In genomic region chr2:69915050-69915945, GRCh38 we compare ENCODE assay signal across 8 cellular contexts. TPM values are rescaled to one million over a fixed set of nuclear protein-coding genes. Genes with fewer than 3 reads are reported as not detected.
DNase-seq lines count a peak whose midpoint lies in the region; ATAC-seq and TF ChIP-seq lines count a peak whose summit lies in the region.

TSS of gene MXD1 (plus strand) at chr2:69915109. CDS start at chr2:69915331, 222 bp downstream.

- H3K27me3 Mint-ChIP-seq in effector memory CD8-positive, alpha-beta T cell: no peaks in the 10 kb centered on the region

- H3K27ac ChIP-seq in BLaER1 treated with 17β-estradiol and CSF1 and Interleukin-3, amounts not matched to agents 10 nM and 100 nM: peak within 1 kb of the TSS; percentile 86 to 96 (median 91)
- H3K27ac ChIP-seq in SK-N-SH (ENCODE audit: low read depth in 2 of 2, low read length in 1 of 2): peak within 1 kb of the TSS; percentile 88 to 93
- peak within 1 kb of the TSS; percentile 97 to 98 for H3K27ac ChIP-seq in uterus

- H3K9me3 ChIP-seq in BLaER1 treated with 17β-estradiol and CSF1 and Interleukin-3, amounts not matched to agents 10 nM and 100 nM (replicated peaks in 1 of 11): no peaks in the 10 kb centered on the region
- H3K9me3 ChIP-seq in SK-N-SH (no peaks in the 10 kb centered on the region), mononuclear cell (ENCODE audit: low read depth, low read length) (no peaks in the 10 kb centered on the region), uterus (no peaks in the 10 kb centered on the region)

- peak within 1 kb of the TSS; percentile 87 to 93 for H3K27ac Mint-ChIP-seq in effector memory CD8-positive, alpha-beta T cell

- H3K36me3 ChIP-seq in BLaER1 treated with 17β-estradiol and CSF1 and Interleukin-3, amounts not matched to agents 10 nM and 100 nM: peaks cover 0 to 64% (median 20%) of the 10 kb centered on the region in 11 experiments; a peak in 15 of 22 replicates
- H3K36me3 ChIP-seq in SK-N-SH (replicated peaks in 1 of 2; ENCODE audit: control insufficient read depth in 1 of 2, insufficient read depth in 2 of 2, low read length in 1 of 2) (peaks cover 10 to 28% of the 10 kb centered on the region in 2 experiments), uterus (no peaks in the 10 kb centered on the region)

- DNase-seq in SK-N-SH (peak; percentile 56), uterus (no peak)
- no peak for DNase-seq in effector memory CD8-positive, alpha-beta T cell

- peaks cover 0 to 54% (median 11%) of the 10 kb centered on the region in 11 experiments; a peak in 16 of 22 replicates for H4K20me1 ChIP-seq in BLaER1 treated with 17β-estradiol and CSF1 and Interleukin-3, amounts not matched to agents 10 nM and 100 nM
- H4K20me1 ChIP-seq in SK-N-SH (ENCODE audit: insufficient read depth): no peaks in the 10 kb centered on the region

- ATAC-seq in effector memory CD8-positive, alpha-beta T cell (replicated peaks): no peak
- ATAC-seq in GM21723 (IDR thresholded peaks at IDR 0.05; ENCODE audit: unreplicated experiment) (no peak), GM18502 (IDR thresholded peaks at IDR 0.05; ENCODE audit: poor library complexity, unreplicated experiment) (no peak)

- peaks cover 33% of the 10 kb centered on the region for H3F3A ChIP-seq in SK-N-SH (replicated peaks; ENCODE audit: insufficient read depth)

- TF ChIP-seq EP300 in SK-N-SH (IDR thresholded peaks at IDR 0.05; ENCODE audit: borderline replicate concordance in 1 of 2, low read depth in 1 of 2, low read length in 1 of 2): no peak

- peak within 1 kb of the TSS; percentile 85 to 86 for H3K4me3 Mint-ChIP-seq in effector memory CD8-positive, alpha-beta T cell

- H2AFZ ChIP-seq in SK-N-SH (ENCODE audit: low read depth): peak within 1 kb of the TSS; percentile 68

- CTCF ChIA-PET in SK-N-SH (lab: Yijun Ruan, JAX): interaction anchor here (1.0 to 7.2 kb wide), 8 partner anchors 21 to 334 kb away, joined by 3 to 74 read pairs (median 8); no protein-coding TSS in a partner anchor

- intact Hi-C loops in uterus (cut with DNase I; ENCODE audit: low total_unique reads): loop anchor here (10.0 kb wide), 1 partner anchor 150 kb away; no protein-coding TSS in a partner anchor

- peaks cover 14 to 53% (median 18%) of the 10 kb centered on the region in 10 experiments for H3K4me1 ChIP-seq in BLaER1 treated with 17β-estradiol and CSF1 and Interleukin-3, amounts not matched to agents 10 nM and 100 nM
- H3K4me1 ChIP-seq in SK-N-SH (ENCODE audit: control insufficient read depth in 1 of 2, insufficient read depth in 2 of 2, low read depth in 1 of 2, low read length in 1 of 2) (peaks cover 2 to 7% of the 10 kb centered on the region in 2 experiments; a peak in 3 of 4 replicates), mononuclear cell (ENCODE audit: insufficient read depth, low read length) (peaks cover 37% of the 10 kb centered on the region), uterus (no peaks in the 10 kb centered on the region)

- no peaks in the 10 kb centered on the region for H3K9me3 Mint-ChIP-seq in effector memory CD8-positive, alpha-beta T cell

- TF ChIP-seq POLR2A in GM19193 (IDR thresholded peaks at IDR 0.05; ENCODE audit: extremely low read depth, insufficient read depth, insufficient read length) (peak; percentile 86), uterus (IDR thresholded peaks at IDR 0.05) (peak; percentile 84 to 93)

- peak within 1 kb of the TSS; percentile 86 to 100 (median 98) for H3K4me2 ChIP-seq in BLaER1 treated with 17β-estradiol and CSF1 and Interleukin-3, amounts not matched to agents 10 nM and 100 nM
- peak within 1 kb of the TSS; percentile 91 for H3K4me2 ChIP-seq in SK-N-SH

- 2% methylated on average over 10 of the region's 76 CpGs for WGBS in SK-N-SH (ENCODE audit: low lambda C conversion rate)

- H3K4me1 Mint-ChIP-seq in effector memory CD8-positive, alpha-beta T cell (ENCODE audit: low read depth in 2 of 2): peaks cover 11 to 14% of the 10 kb centered on the region in 2 donors

- TF ChIP-seq RAD21 in SK-N-SH (IDR thresholded peaks at IDR 0.05; ENCODE audit: low read length): no peak

- H3K36me3 Mint-ChIP-seq in effector memory CD8-positive, alpha-beta T cell (ENCODE audit: insufficient read depth): peaks cover 54% of the 10 kb centered on the region

- peaks cover 0 to 33% (median 26%) of the 10 kb centered on the region in 11 experiments; a peak in 18 of 22 replicates for H3K27me3 ChIP-seq in BLaER1 treated with 17β-estradiol and CSF1 and Interleukin-3, amounts not matched to agents 10 nM and 100 nM
- H3K27me3 ChIP-seq in SK-N-SH (ENCODE audit: insufficient read depth): no peaks in the 10 kb centered on the region
- H3K27me3 ChIP-seq in mononuclear cell (ENCODE audit: insufficient read depth, low read length): no peaks in the 10 kb centered on the region
- H3K27me3 ChIP-seq in uterus: no peaks in the 10 kb centered on the region

- H3K9me2 ChIP-seq in SK-N-SH: no peaks in the 10 kb centered on the region

- peak within 1 kb of the TSS; percentile 81 to 97 (median 90) for H3K4me3 ChIP-seq in BLaER1 treated with 17β-estradiol and CSF1 and Interleukin-3, amounts not matched to agents 10 nM and 100 nM
- peak within 1 kb of the TSS; percentile 86 to 94 for H3K4me3 ChIP-seq in SK-N-SH (ENCODE audit: low read depth in 2 of 2, low read length in 1 of 2)
- peak within 1 kb of the TSS; percentile 71 for H3K4me3 ChIP-seq in mononuclear cell (ENCODE audit: low read length)
- peak within 1 kb of the TSS; percentile 67 to 97 for H3K4me3 ChIP-seq in uterus

- TF ChIP-seq CTCF in SK-N-SH (IDR thresholded peaks at IDR 0.05) (no peak), uterus (IDR thresholded peaks at IDR 0.05) (no peak)

- peak within 1 kb of the TSS; percentile 82 to 99 (median 91) for H3K9ac ChIP-seq in BLaER1 treated with 17β-estradiol and CSF1 and Interleukin-3, amounts not matched to agents 10 nM and 100 nM
- peak within 1 kb of the TSS; percentile 84 for H3K9ac ChIP-seq in SK-N-SH

- peaks cover 10% of the 10 kb centered on the region; the same call in 1 of the 2 replicates for H3K79me2 ChIP-seq in SK-N-SH (ENCODE audit: insufficient read depth)

- POLR2A ChIA-PET in SK-N-SH (lab: Yijun Ruan, JAX): interaction anchor here (0.7 to 2.7 kb wide), 17 partner anchors 21 to 387 kb away, joined by 3 to 38 read pairs (median 10); partner anchors contain the start of genes C2orf42, FAM136A, PCBP1 and PCYOX1

TF ChIP-seq in SK-N-SH, 30 proteins besides CTCF, POLR2A, EP300 and RAD21:
- TF ChIP-seq NFIC (IDR thresholded peaks at IDR 0.05; ENCODE audit: borderline replicate concordance) (no peak), TEAD4 (IDR thresholded peaks at IDR 0.05; ENCODE audit: borderline replicate concordance, insufficient read depth) (no peak), TCF12 (IDR thresholded peaks at IDR 0.05) (no peak), CHD2 (IDR thresholded peaks at IDR 0.05; ENCODE audit: low read length, partially characterized antibody) (peak; percentile 5), YY1 (IDR thresholded peaks at IDR 0.05; ENCODE audit: low read depth) (peak; percentile 46; the same call in 1 of the 2 replicates), EZH2phosphoT487 (IDR thresholded peaks at IDR 0.05; ENCODE audit: borderline replicate concordance, low read depth) (no peak), GABPA (IDR thresholded peaks at IDR 0.05; ENCODE audit: low read depth) (no peak), SIN3A (IDR thresholded peaks at IDR 0.05; ENCODE audit: borderline replicate concordance, low read depth, low read length) (peak; percentile 97), USF1 (IDR thresholded peaks at IDR 0.05; ENCODE audit: borderline replicate concordance, low read depth) (no peak), PBX3 (IDR thresholded peaks at IDR 0.05) (peak; percentile 10; the same call in 1 of the 2 replicates), GATA2 (CRISPR knock-in tag; IDR thresholded peaks at IDR 0.05) (no peak), MXI1 (IDR thresholded peaks at IDR 0.05; ENCODE audit: low read depth, low read length) (peak; percentile 86), MAX (IDR thresholded peaks at IDR 0.05; ENCODE audit: low read depth) (peak; percentile 43), TAF1 (IDR thresholded peaks at IDR 0.05; ENCODE audit: borderline replicate concordance, low read depth, low read length) (peak; percentile 80)

RNA-seq across cellular contexts. Expression of gene MXD1, which starts in this region (rescaled TPM):
- 2.3 and 2.8 TPM in 2 replicates for polyA plus RNA-seq in SK-N-SH (2012; rRNA removed)
- polyA plus RNA-seq in SK-N-SH (2012; cell fraction: cytosol; rRNA removed): 2.5 and 3.3 TPM in 2 replicates
- 5.7 and 6.6 TPM in 2 replicates for polyA plus RNA-seq in SK-N-SH (2012; cell fraction: nucleus; rRNA removed)
- total RNA-seq in mononuclear cell: 80.9 TPM
- total RNA-seq in uterus: 10 to 100 TPM in 1 of 4 donors, 1 to 10 TPM in 3; 6.5 to 11.3 (median 8.0) TPM
